In the genomic region with DNA sequence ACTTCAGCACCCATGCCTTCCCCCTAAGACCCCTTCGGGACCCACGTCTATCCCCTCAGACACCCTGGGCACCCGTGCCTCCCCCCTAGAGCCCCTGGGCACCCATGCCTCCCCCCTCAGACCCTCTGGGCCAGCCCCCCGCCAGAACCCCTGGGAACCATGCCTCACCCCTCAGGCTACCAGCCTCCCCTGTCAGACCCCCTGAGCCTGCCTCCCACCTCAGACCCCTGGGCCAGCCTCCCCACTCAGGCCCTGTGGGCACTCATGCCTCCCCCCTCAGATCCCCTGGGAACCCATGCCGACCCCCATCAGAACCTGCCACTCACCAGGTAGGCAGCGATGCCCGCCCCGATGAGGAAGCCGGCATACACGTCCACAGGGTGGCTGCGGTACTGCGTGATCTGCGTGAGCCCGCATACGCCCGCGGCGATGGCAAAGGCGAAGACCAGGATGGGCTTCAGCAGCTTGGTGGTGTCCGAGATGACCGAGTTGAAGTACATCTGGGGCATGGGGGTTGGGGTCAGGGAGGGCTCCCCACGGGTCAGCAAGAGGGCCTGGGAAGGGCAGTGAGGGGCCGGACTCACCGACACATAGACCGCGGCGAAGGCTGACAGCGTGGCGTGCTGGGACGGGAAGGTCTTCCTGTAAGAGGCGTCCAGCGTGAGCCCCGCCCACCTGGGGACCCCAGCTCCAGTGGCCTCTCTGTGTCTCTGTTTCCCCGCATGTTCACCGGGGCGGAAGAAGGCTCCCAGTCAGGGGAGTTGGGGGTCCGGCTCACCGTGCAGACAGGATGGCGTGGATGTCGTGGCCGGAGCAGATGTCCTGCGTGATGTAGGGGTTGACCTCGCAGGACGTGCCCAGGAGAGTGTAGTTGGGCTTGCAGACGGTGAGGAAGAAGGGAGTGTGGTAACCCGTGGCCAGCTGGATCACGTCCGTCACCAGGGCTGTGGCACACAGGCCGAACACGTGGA, we compare ENCODE assay signal across 15 cellular contexts. TPM values are rescaled to one million over a fixed set of nuclear protein-coding genes. Genes with fewer than 3 reads are reported as not detected.
DNase-seq lines count a peak whose midpoint lies in the region; ATAC-seq and TF ChIP-seq lines count a peak whose summit lies in the region.
"Had no signal": no experiment of that assay in that cellular context is flagged by ENCODE, and none has a peak within 500 bp of the region (broad histone marks: within the 10 kb centered on the region; RNA-seq: fewer than 3 reads in every experiment).

No MANE protein-coding gene starts in this region.

- no peak for TF ChIP-seq POLR2A in spleen (IDR thresholded peaks at IDR 0.05)

- 86 to 92% (median 91%) methylated on average over 47 to 50 of the region's 50 CpGs for WGBS in spleen, 5 donors

- no peak for ATAC-seq in GM19395 (IDR thresholded peaks at IDR 0.05; ENCODE audit: unreplicated experiment)
- ATAC-seq in HG02884 (IDR thresholded peaks at IDR 0.05; ENCODE audit: unreplicated experiment), result no peak

- H3K27ac Mint-ChIP-seq in T-helper 2 cell treated with Interferon-gamma antibody and Interleukin-4, amounts not matched to agents 5 μg/mL and 100 μg/mL, for 36 hours, result peak overlapping the region; percentile 52
- H3K27ac Mint-ChIP-seq in endothelial cell (ENCODE audit: unreplicated experiment), result peak overlapping the region; percentile 94

- H3K4me1 Mint-ChIP-seq in T-helper 2 cell treated with Interferon-gamma antibody and Interleukin-4, amounts not matched to agents 5 μg/mL and 100 μg/mL, for 36 hours (ENCODE audit: low read depth), result no peaks in the 10 kb centered on the region
- H3K4me1 Mint-ChIP-seq in endothelial cell (ENCODE audit: unreplicated experiment), result peaks cover 8% of the 10 kb centered on the region

- H3K4me1 ChIP-seq in spleen, result peaks cover 0 to 7% (median 0%) of the 10 kb centered on the region in 6 donors
- H3K4me1 ChIP-seq: sigmoid colon, thyroid gland had no signal

- no peak overlapping the region for H3K4me3 ChIP-seq in spleen
- H3K4me3 ChIP-seq: sigmoid colon, thyroid gland had no signal

- no peak for DNase-seq in T-helper 2 cell treated with Interferon-gamma antibody and Interleukin-4, amounts not matched to agents 5 μg/mL and 100 μg/mL, for 36 hours (ENCODE audit: low spot score)
- DNase-seq in T-helper 2 cell (no peak), endothelial cell (ENCODE audit: low spot score) (no peak), spleen (peak; percentile 76), COLO668 (lab: John Stamatoyannopoulos, UW; ENCODE audit: unreplicated experiment) (no peak)
- DNase-seq: erythroblast, hypothalamus, sigmoid colon, thyroid gland had no signal

- H3K27me3 Mint-ChIP-seq in T-helper 2 cell treated with Interferon-gamma antibody and Interleukin-4, amounts not matched to agents 5 μg/mL and 100 μg/mL, for 36 hours (ENCODE audit: low read depth), result no peaks in the 10 kb centered on the region
- H3K27me3 Mint-ChIP-seq in endothelial cell (ENCODE audit: unreplicated experiment), result peaks cover 33% of the 10 kb centered on the region

- peaks cover 9% of the 10 kb centered on the region for H3K9me3 Mint-ChIP-seq in T-helper 2 cell treated with Interferon-gamma antibody and Interleukin-4, amounts not matched to agents 5 μg/mL and 100 μg/mL, for 36 hours
- no peaks in the 10 kb centered on the region for H3K9me3 Mint-ChIP-seq in endothelial cell (ENCODE audit: unreplicated experiment)

- TF ChIP-seq CTCF in endothelial cell (IDR thresholded peaks at IDR 0.05; ENCODE audit: unreplicated experiment) (no peak), spleen (IDR thresholded peaks at IDR 0.05 in 8 of 11, conservative IDR thresholded peaks at IDR 0.05 in 3 of 11) (no peak)

- no peak overlapping the region for H3K27ac ChIP-seq in spleen
- H3K27ac ChIP-seq: sigmoid colon, thyroid gland had no signal

- intact Hi-C loops in spleen (cut with DNase I; ENCODE audit: low total_unique reads), result no loop called here

- no peak overlapping the region for H3K4me3 Mint-ChIP-seq in T-helper 2 cell treated with Interferon-gamma antibody and Interleukin-4, amounts not matched to agents 5 μg/mL and 100 μg/mL, for 36 hours
- peak overlapping the region; percentile 81 for H3K4me3 Mint-ChIP-seq in endothelial cell (ENCODE audit: unreplicated experiment)

- peaks cover 11 to 63% (median 40%) of the 10 kb centered on the region in 6 donors for H3K36me3 ChIP-seq in spleen

- no peak for TF ChIP-seq RAD21 in Ishikawa (IDR thresholded peaks at IDR 0.05; ENCODE audit: low read depth)

- H3K9me3 ChIP-seq in spleen, result peaks cover 0 to 3% (median 0%) of the 10 kb centered on the region in 8 donors
- H3K9me3 ChIP-seq: sigmoid colon, thyroid gland had no signal

- no peaks in the 10 kb centered on the region for H3K27me3 ChIP-seq in spleen (replicated peaks in 1 of 7)
- H3K27me3 ChIP-seq: sigmoid colon, thyroid gland had no signal

- TF ChIP-seq EP300 in Ishikawa (IDR thresholded peaks at IDR 0.05; ENCODE audit: borderline replicate concordance), result no peak

- peaks cover 43% of the 10 kb centered on the region for H3K36me3 Mint-ChIP-seq in T-helper 2 cell treated with Interferon-gamma antibody and Interleukin-4, amounts not matched to agents 5 μg/mL and 100 μg/mL, for 36 hours (ENCODE audit: low read depth)
- H3K36me3 Mint-ChIP-seq in endothelial cell (ENCODE audit: low read depth, unreplicated experiment), result peaks cover 36% of the 10 kb centered on the region

TF ChIP-seq in Ishikawa, 13 proteins besides CTCF, POLR2A, EP300 and RAD21:
- TF ChIP-seq EGR1 (IDR thresholded peaks at IDR 0.05) (no peak), ZBTB7A (IDR thresholded peaks at IDR 0.05; ENCODE audit: low read depth) (peak; percentile 76)

RNA-seq across cellular contexts. Expression of a gene that starts 7.4 kb away (rescaled TPM):
- total RNA-seq in endothelial cell (ENCODE audit: unreplicated experiment) (17.6 TPM), spleen (under 1 TPM in 5 of 7 donors, not detected in 2; 0.27 to 0.79 (median 0.43) TPM)
- under 1 TPM in 1 of 3 donors, not detected in 2; 0.03 TPM for polyA plus RNA-seq in spleen
- total RNA-seq: bronchial epithelial cell, MCF 10A, sigmoid colon, thyroid gland had no signal

RNA-seq across cellular contexts. Expression of a gene that starts 13.2 kb away (rescaled TPM):
- 0.21 TPM for total RNA-seq in endothelial cell (ENCODE audit: unreplicated experiment)
- total RNA-seq in spleen, result 10 to 100 TPM in 3 of 7 donors, 1 to 10 TPM in 4; 3.1 to 69.7 (median 9.6) TPM
- 1 to 10 TPM; 1.7 to 7.6 (median 4.2) TPM for polyA plus RNA-seq in spleen
- total RNA-seq: bronchial epithelial cell, MCF 10A, mucosa of gallbladder, thyroid gland had no signal

RNA-seq across cellular contexts. Expression of a gene that starts 17.1 kb away (rescaled TPM):
- total RNA-seq in endothelial cell (ENCODE audit: unreplicated experiment), result 614 TPM
- 100 to 1,000 TPM; 147 to 305 (median 247) TPM for total RNA-seq in spleen
- polyA plus RNA-seq in spleen, result 100 to 1,000 TPM in 1 of 3 donors, 10 to 100 TPM in 2; 89.9 to 130 (median 98.6) TPM

RNA-seq across cellular contexts. Expression of a gene that starts 26.4 kb away (rescaled TPM):
- total RNA-seq in endothelial cell (ENCODE audit: unreplicated experiment) (not detected), spleen (100 to 1,000 TPM in 1 of 7 donors, 10 to 100 TPM in 3, 1 to 10 TPM in 3; 2.8 to 168 (median 11.7) TPM)
- 1 to 10 TPM in 2 of 3 donors, under 1 TPM in 1; 0.89 to 3.3 (median 1.3) TPM for polyA plus RNA-seq in spleen
- total RNA-seq: bronchial epithelial cell, MCF 10A, mucosa of gallbladder, sigmoid colon, thyroid gland had no signal
- polyA plus RNA-seq: sigmoid colon had no signal

RNA-seq across cellular contexts. Expression of a gene that starts 37.7 kb away (rescaled TPM):
- total RNA-seq in endothelial cell (ENCODE audit: unreplicated experiment) (not detected), spleen (100 to 1,000 TPM in 1 of 7 donors, 10 to 100 TPM in 4, 1 to 10 TPM in 2; 3.9 to 137 (median 17.0) TPM)
- polyA plus RNA-seq in spleen, result 1 to 10 TPM; 2.8 to 6.7 (median 5.4) TPM
- total RNA-seq: bronchial epithelial cell, MCF 10A, mucosa of gallbladder had no signal

Comparison
In these comparisons a context has a peak if more than half of its experiments do, and no peak if none do; other contexts are left out.
1. RNA of a gene that starts 7.4 kb away (total RNA-seq): 17.6 TPM in endothelial cell (single experiment); 0.27 to 0.79 TPM in spleen; every median in the first group is over 10 times any median in the second.